In the genomic region with DNA sequence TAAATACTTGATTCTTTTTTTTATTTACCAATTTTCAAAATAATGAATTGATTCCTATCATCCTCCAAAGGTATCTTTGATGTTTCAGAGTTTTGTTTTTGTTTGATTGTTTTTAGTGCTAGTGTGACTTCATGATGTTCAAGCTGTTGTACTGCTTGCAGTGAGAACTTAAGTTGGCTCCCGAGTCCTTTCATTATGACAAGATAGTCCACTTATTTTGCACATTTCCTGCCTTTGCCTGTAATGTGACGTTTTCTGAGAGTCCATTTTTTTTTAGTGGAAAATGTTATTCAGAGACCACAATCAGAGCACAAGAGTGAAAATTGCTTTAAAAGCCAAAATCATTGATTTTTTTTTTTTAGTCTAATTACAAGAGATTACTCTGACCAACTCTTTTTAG, we compare ENCODE assay signal across 31 cellular contexts.
DNase-seq lines count a peak whose midpoint lies in the region; ATAC-seq and FAIRE-seq lines count a peak whose summit lies in the region.
"Had no signal": no experiment of that assay in that cellular context is flagged by ENCODE, and none has a peak within 500 bp of the region (broad histone marks: within the 10 kb centered on the region; RNA-seq: fewer than 3 reads in every experiment).

No MANE protein-coding gene starts in this region.

- H3K36me3 Mint-ChIP-seq in activated CD4-positive, alpha-beta T cell treated with anti-CD3 and anti-CD28 coated beads, Interleukin-2, amount 10 ng/mL, durations not matched to agents 7 days and 5 days (ENCODE audit: low read depth) = peaks cover 48% of the 10 kb centered on the region
- peaks cover 27% of the 10 kb centered on the region for H3K36me3 Mint-ChIP-seq in activated naive CD8-positive, alpha-beta T cell treated with anti-CD3 and anti-CD28 coated beads for 36 hours
- peaks cover 100% of the 10 kb centered on the region for H3K36me3 Mint-ChIP-seq in stimulated activated effector memory CD8-positive, alpha-beta T cell treated with anti-CD3 and anti-CD28 coated beads, Interleukin-12 subunit alpha, Interleukin-12 subunit beta, amount 100 ng/mL, for 72 hours

- peak; percentile 33 for FAIRE-seq in GM19239 (lab: Jason Lieb, UNC)
- no peak for FAIRE-seq in urothelium cell line (lab: Jason Lieb, UNC)
- FAIRE-seq: kidney had no signal

- no peaks in the 10 kb centered on the region for H3K27me3 Mint-ChIP-seq in activated CD4-positive, alpha-beta T cell treated with anti-CD3 and anti-CD28 coated beads, Interleukin-2, amount 10 ng/mL, durations not matched to agents 7 days and 5 days
- H3K27me3 Mint-ChIP-seq in activated naive CD8-positive, alpha-beta T cell treated with anti-CD3 and anti-CD28 coated beads for 36 hours = no peaks in the 10 kb centered on the region
- H3K27me3 Mint-ChIP-seq: IgD-negative memory B cell had no signal

- POLR2A ChIA-PET in activated CD4-positive, alpha-beta T cell treated with anti-CD3 and anti-CD28 coated beads, Interleukin-2, amount 10 ng/mL, durations not matched to agents 7 days and 5 days (lab: Charles Lee) = no interaction called here

- H3K27ac Mint-ChIP-seq in activated CD4-positive, alpha-beta T cell treated with anti-CD3 and anti-CD28 coated beads, Interleukin-2, amount 10 ng/mL, durations not matched to agents 7 days and 5 days = peak overlapping the region; percentile 22
- peak overlapping the region; percentile 75 for H3K27ac Mint-ChIP-seq in activated naive CD8-positive, alpha-beta T cell treated with anti-CD3 and anti-CD28 coated beads for 36 hours
- peak overlapping the region; percentile 27 for H3K27ac Mint-ChIP-seq in stimulated activated effector memory CD8-positive, alpha-beta T cell treated with anti-CD3 and anti-CD28 coated beads, Interleukin-12 subunit alpha, Interleukin-12 subunit beta, amount 100 ng/mL, for 72 hours
- H3K27ac Mint-ChIP-seq: IgD-negative memory B cell had no signal

- CTCF ChIA-PET in activated CD4-positive, alpha-beta T cell treated with anti-CD3 and anti-CD28 coated beads, Interleukin-2, amount 10 ng/mL, durations not matched to agents 7 days and 5 days (lab: Charles Lee) = no interaction called here

- H3K9me3 Mint-ChIP-seq in activated CD4-positive, alpha-beta T cell treated with anti-CD3 and anti-CD28 coated beads, Interleukin-2, amount 10 ng/mL, durations not matched to agents 7 days and 5 days = no peaks in the 10 kb centered on the region
- no peaks in the 10 kb centered on the region for H3K9me3 Mint-ChIP-seq in activated naive CD8-positive, alpha-beta T cell treated with anti-CD3 and anti-CD28 coated beads for 36 hours
- H3K9me3 Mint-ChIP-seq in stimulated activated effector memory CD8-positive, alpha-beta T cell treated with anti-CD3 and anti-CD28 coated beads, Interleukin-12 subunit alpha, Interleukin-12 subunit beta, amount 100 ng/mL, for 72 hours = no peaks in the 10 kb centered on the region
- H3K9me3 Mint-ChIP-seq: CD8-positive, alpha-beta T cell; IgD-negative memory B cell had no signal

- peaks cover 1% of the 10 kb centered on the region for H3K4me1 Mint-ChIP-seq in activated CD4-positive, alpha-beta T cell treated with anti-CD3 and anti-CD28 coated beads, Interleukin-2, amount 10 ng/mL, durations not matched to agents 7 days and 5 days
- H3K4me1 Mint-ChIP-seq in activated naive CD8-positive, alpha-beta T cell treated with anti-CD3 and anti-CD28 coated beads for 36 hours = peaks cover 9% of the 10 kb centered on the region
- peaks cover 7% of the 10 kb centered on the region for H3K4me1 Mint-ChIP-seq in stimulated activated effector memory CD8-positive, alpha-beta T cell treated with anti-CD3 and anti-CD28 coated beads, Interleukin-12 subunit alpha, Interleukin-12 subunit beta, amount 100 ng/mL, for 72 hours
- H3K4me1 Mint-ChIP-seq: IgD-negative memory B cell had no signal

- ATAC-seq in stimulated activated effector memory CD8-positive, alpha-beta T cell treated with anti-CD3 and anti-CD28 coated beads, Interleukin-12 subunit alpha, Interleukin-12 subunit beta, amount 100 ng/mL, for 72 hours = peak; percentile 96
- ATAC-seq: CD8-positive, alpha-beta T cell; foreskin keratinocyte; heart left ventricle; left ventricle myocardium superior; right lobe of liver; Right ventricle myocardium inferior; upper lobe of right lung had no signal

- H3K4me3 Mint-ChIP-seq in activated CD4-positive, alpha-beta T cell treated with anti-CD3 and anti-CD28 coated beads, Interleukin-2, amount 10 ng/mL, durations not matched to agents 7 days and 5 days = no peak overlapping the region
- no peak overlapping the region for H3K4me3 Mint-ChIP-seq in activated naive CD8-positive, alpha-beta T cell treated with anti-CD3 and anti-CD28 coated beads for 36 hours
- no peak overlapping the region for H3K4me3 Mint-ChIP-seq in stimulated activated effector memory CD8-positive, alpha-beta T cell treated with anti-CD3 and anti-CD28 coated beads, Interleukin-12 subunit alpha, Interleukin-12 subunit beta, amount 100 ng/mL, for 72 hours
- H3K4me3 Mint-ChIP-seq: CD8-positive, alpha-beta T cell; IgD-negative memory B cell had no signal

- DNase-seq in activated CD4-positive, alpha-beta T cell treated with anti-CD3 and anti-CD28 coated beads, Interleukin-2, amount 10 ng/mL, durations not matched to agents 7 days and 5 days = no peak
- DNase-seq in activated CD4-positive, alpha-beta T cell treated with anti-CD3 and anti-CD28 coated beads, Interleukin-2, amount 50 U/mL, for 1 hour = no peak
- DNase-seq in GM19239 (ENCODE audit: insufficient read length, low spot score) (no peak), NOMO-1 treated with DMSO at 0.1 percent for 48 hours (lab: John Stamatoyannopoulos, UW; ENCODE audit: unreplicated experiment) (no peak), SHP77 (lab: John Stamatoyannopoulos, UW) (no peak), urothelium cell line (ENCODE audit: low spot score) (no peak)
- DNase-seq in activated naive CD8-positive, alpha-beta T cell treated with anti-CD3 and anti-CD28 coated beads for 36 hours = no peak
- no peak for DNase-seq in stimulated activated effector memory CD8-positive, alpha-beta T cell treated with anti-CD3 and anti-CD28 coated beads, Interleukin-12 subunit alpha, Interleukin-12 subunit beta, amount 100 ng/mL, for 72 hours (ENCODE audit: low spot score in 2 of 2)
- DNase-seq: activated CD4-positive, alpha-beta T cell treated with anti-CD3 and anti-CD28 coated beads for 4 hours; activated CD8-positive, alpha-beta memory T cell treated with anti-CD3 and anti-CD28 coated beads, Interleukin-2, amount 50 U/mL, for 48 hours; activated gamma-delta T cell; CD8-positive, alpha-beta T cell; DMS 273 treated with DMSO at 0.1 percent for 48 hours; esophagus squamous epithelium; foreskin keratinocyte; heart left ventricle; kidney; left ventricle myocardium superior; MV-4-11; NCI-H1436 treated with DMSO at 0.1 percent for 48 hours; NCI-H2081 treated with DMSO at 0.1 percent for 48 hours; NCI-H2227 treated with DMSO at 0.1 percent for 48 hours; NCI-H526 treated with DMSO at 0.1 percent for 48 hours; PC-9; right lobe of liver; stimulated activated CD4-positive, alpha-beta T cell treated with anti-CD3 and anti-CD28 coated beads, Interleukin-12 subunit alpha, Interleukin-12 subunit beta, amount 100 ng/mL, for 4 hours; stimulated activated CD4-positive, alpha-beta T cell treated with anti-CD3 and anti-CD28 coated beads, Interleukin-4, amount 100 ng/mL, for 1 hour; substantia nigra; upper lobe of right lung had no signal

Comparison
In these comparisons a context has a peak if more than half of its experiments do, and no peak if none do; other contexts are left out.
1. H3K27ac Mint-ChIP-seq: peak in every context shown above with its lines; median percentile 75 in activated naive CD8-positive, alpha-beta T cell treated with anti-CD3 and anti-CD28 coated beads for 36 hours; 27 in stimulated activated effector memory CD8-positive, alpha-beta T cell treated with anti-CD3 and anti-CD28 coated beads, Interleukin-12 subunit alpha, Interleukin-12 subunit beta, amount 100 ng/mL, for 72 hours; 22 in activated CD4-positive, alpha-beta T cell treated with anti-CD3 and anti-CD28 coated beads, Interleukin-2, amount 10 ng/mL, durations not matched to agents 7 days and 5 days.